In the genomic region with DNA sequence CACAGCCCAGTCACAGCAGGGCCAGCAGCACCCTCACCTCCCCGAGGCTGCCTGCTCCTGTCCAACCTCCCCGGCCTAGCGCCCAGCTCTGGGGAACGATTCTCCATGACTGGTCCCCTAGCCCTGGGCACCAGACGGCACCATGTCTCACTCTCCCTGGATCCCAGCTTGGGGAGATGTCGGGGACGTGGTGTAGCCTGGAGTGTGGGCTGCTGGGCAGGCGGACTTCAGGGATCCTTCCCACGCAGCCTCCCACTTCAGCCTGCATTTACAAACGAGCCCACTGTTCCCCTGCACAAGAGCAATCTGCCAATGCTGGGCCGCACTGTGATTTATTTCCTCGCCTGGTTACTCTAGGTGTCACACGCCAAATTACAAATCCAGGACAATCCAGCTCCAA, we compare ENCODE assay signal across 20 cellular contexts.
"Had no signal": no experiment of that assay in that cellular context is flagged by ENCODE, and none has a peak within 500 bp of the region (broad histone marks: within the 10 kb centered on the region; RNA-seq: fewer than 3 reads in every experiment).

No MANE protein-coding gene starts in this region.

- ATAC-seq: activated CD8-positive, alpha-beta T cell treated with anti-CD3 and anti-CD28 coated beads for 36 hours; T-cell had no signal

- H3K4me1 Mint-ChIP-seq: brain had no signal

- H3K27me3 Mint-ChIP-seq: activated CD4-positive, alpha-beta T cell treated with anti-CD3 and anti-CD28 coated beads, Interleukin-2, amount 10 ng/mL, durations not matched to agents 7 days and 5 days; activated CD8-positive, alpha-beta T cell treated with anti-CD3 and anti-CD28 coated beads for 36 hours; brain; T-cell had no signal

- H3K27ac Mint-ChIP-seq: activated CD4-positive, alpha-beta T cell treated with anti-CD3 and anti-CD28 coated beads, Interleukin-2, amount 10 ng/mL, durations not matched to agents 7 days and 5 days; T-cell had no signal

- DNase-seq: activated CD4-positive, alpha-beta T cell treated with anti-CD3 and anti-CD28 coated beads, Interleukin-2, amount 10 ng/mL, durations not matched to agents 7 days and 5 days; activated CD4-positive, CD25-positive, alpha-beta regulatory T cell; activated CD8-positive, alpha-beta memory T cell treated with anti-CD3 and anti-CD28 coated beads, Interleukin-2, amount 50 U/mL, for 4 hours; activated CD8-positive, alpha-beta T cell treated with anti-CD3 and anti-CD28 coated beads for 36 hours; activated effector memory CD4-positive, alpha-beta T cell treated with anti-CD3 and anti-CD28 coated beads, Interleukin-2, amount 50 U/mL, for 16 hours; activated naive CD4-positive, alpha-beta T cell treated with anti-CD3 and anti-CD28 coated beads, Interleukin-2, amount 50 U/mL, for 16 hours; amygdala; MM.1S; NCI-H1105 treated with DMSO at 0.1 percent for 48 hours; NCI-H1436 treated with DMSO at 0.1 percent for 48 hours; NCI-H187; NCI-H2081; NCI-H510A treated with DMSO at 0.1 percent for 48 hours; NCI-H69; T-cell; T-helper 2 cell; T1000 had no signal

- H3K4me3 Mint-ChIP-seq: activated CD4-positive, alpha-beta T cell treated with anti-CD3 and anti-CD28 coated beads, Interleukin-2, amount 10 ng/mL, durations not matched to agents 7 days and 5 days; activated CD8-positive, alpha-beta T cell treated with anti-CD3 and anti-CD28 coated beads for 36 hours; brain; T-cell had no signal

- H3K9me3 Mint-ChIP-seq: activated CD4-positive, alpha-beta T cell treated with anti-CD3 and anti-CD28 coated beads, Interleukin-2, amount 10 ng/mL, durations not matched to agents 7 days and 5 days; activated CD8-positive, alpha-beta T cell treated with anti-CD3 and anti-CD28 coated beads for 36 hours; brain; T-cell had no signal

- FAIRE-seq: astrocyte, TTC549 had no signal
